ENCODE assay signal across 16 cellular contexts in the genomic region with DNA sequence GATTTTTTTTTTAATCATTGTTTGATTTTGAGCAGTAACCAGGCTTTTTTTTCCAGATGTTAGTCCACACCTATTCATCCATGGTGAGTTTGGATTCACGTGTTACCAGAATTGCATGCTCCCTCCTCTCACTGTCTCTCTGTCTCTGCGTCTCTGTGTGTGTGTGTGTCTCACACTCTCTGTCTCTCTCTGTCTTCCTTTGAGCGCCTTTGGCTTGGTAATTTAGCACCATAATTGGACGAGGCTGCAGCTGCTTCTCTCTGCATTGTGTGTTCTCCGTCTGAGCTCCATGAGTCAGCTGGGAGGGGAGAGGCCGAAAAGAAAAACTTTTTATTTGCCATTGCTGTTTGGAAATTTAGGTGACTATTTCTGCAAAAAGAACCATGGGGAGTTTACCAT. TPM values are rescaled to one million over a fixed set of nuclear protein-coding genes. Genes with fewer than 3 reads are reported as not detected.
DNase-seq lines count a peak whose midpoint lies in the region; ATAC-seq, FAIRE-seq and TF ChIP-seq lines count a peak whose summit lies in the region.
"Had no signal": no experiment of that assay in that cellular context is flagged by ENCODE, and none has a peak within 500 bp of the region (broad histone marks: within the 10 kb centered on the region; RNA-seq: fewer than 3 reads in every experiment).

No MANE protein-coding gene starts in this region.

- FAIRE-seq in kidney (lab: Jason Lieb, UNC), result no peak
- FAIRE-seq in GM12892 (lab: Jason Lieb, UNC), result no peak

- H3K9ac ChIP-seq in kidney (ENCODE audit: low read length in 2 of 2) (peak overlapping the region in 1 of 2 donors; percentile 28), Karpas-422 (ENCODE audit: low read length) (no peak overlapping the region)
- H3K9ac ChIP-seq: parathyroid adenoma had no signal

- no peaks in the 10 kb centered on the region for H4K20me1 ChIP-seq in Karpas-422 (ENCODE audit: insufficient read depth, low read depth, low read length)

- H3K4me1 ChIP-seq in BE2C, result peaks cover 7% of the 10 kb centered on the region
- H3K4me1 ChIP-seq in breast epithelium, result no peaks in the 10 kb centered on the region
- H3K4me1 ChIP-seq in kidney (ENCODE audit: control insufficient read depth in 1 of 2, insufficient read depth in 1 of 2, low read depth in 1 of 2, low read length in 2 of 2), result peaks cover 0 to 3% of the 10 kb centered on the region in 2 donors
- no peaks in the 10 kb centered on the region for H3K4me1 ChIP-seq in Karpas-422 (ENCODE audit: low read length)
- H3K4me1 ChIP-seq: parathyroid adenoma had no signal

- TF ChIP-seq CTCF in BE2C (IDR thresholded peaks at IDR 0.05; ENCODE audit: low read depth, low read length), result no peak
- TF ChIP-seq CTCF in breast epithelium (IDR thresholded peaks at IDR 0.05), result no peak
- no peak for TF ChIP-seq CTCF in kidney (IDR thresholded peaks at IDR 0.05; ENCODE audit: borderline replicate concordance, extremely low read depth, insufficient read depth)

- H3K4me3 ChIP-seq in BE2C (ENCODE audit: low read depth, low read length), result peak overlapping the region; percentile 83
- peak overlapping the region in 2 of 3 donors; percentile 63 to 78 for H3K4me3 ChIP-seq in breast epithelium
- H3K4me3 ChIP-seq in kidney (ENCODE audit: low read length in 2 of 2), result peak overlapping the region; percentile 66 to 69
- H3K4me3 ChIP-seq in Karpas-422 (ENCODE audit: low read length), result no peak overlapping the region
- H3K4me3 ChIP-seq: coronary artery had no signal

- ATAC-seq in HG03378 (IDR thresholded peaks at IDR 0.05; ENCODE audit: unreplicated experiment), result no peak

- H3K27me3 ChIP-seq in BE2C (no peaks in the 10 kb centered on the region), breast epithelium (peaks cover 2 to 42% of the 10 kb centered on the region in 2 donors), Karpas-422 (ENCODE audit: low read length) (no peaks in the 10 kb centered on the region)

- H3K9me2 ChIP-seq in Karpas-422 (replicated peaks; ENCODE audit: insufficient read depth, low read length), result no peaks in the 10 kb centered on the region

- H3K36me3 ChIP-seq in BE2C (peaks cover 32% of the 10 kb centered on the region), breast epithelium (no peaks in the 10 kb centered on the region), kidney (ENCODE audit: control insufficient read depth in 1 of 2, insufficient read depth in 2 of 2, low read length in 2 of 2) (no peaks in the 10 kb centered on the region), Karpas-422 (ENCODE audit: insufficient read depth, low read length) (no peaks in the 10 kb centered on the region)

- H2AFZ ChIP-seq in Karpas-422 (ENCODE audit: low read length), result no peak overlapping the region
- H2AFZ ChIP-seq: parathyroid adenoma had no signal

- TF ChIP-seq POLR2A in breast epithelium (IDR thresholded peaks at IDR 0.05) (no peak), GM12892 (IDR thresholded peaks at IDR 0.05; ENCODE audit: low read depth, low read length) (no peak)

- H3K4me2 ChIP-seq in Karpas-422 (ENCODE audit: low read depth, low read length, poor library complexity, severe bottlenecking), result no peak overlapping the region

- DNase-seq in BE2C (peak; percentile 26), NCI-H1436 treated with DMSO at 0.1 percent for 48 hours (lab: John Stamatoyannopoulos, UW) (peak; percentile 38), breast epithelium (ENCODE audit: low spot score in 2 of 2) (no peak), kidney (no peak), Karpas-422 (no peak), GM12892 (ENCODE audit: insufficient read length) (no peak), NCI-H2029 (lab: John Stamatoyannopoulos, UW) (no peak)
- DNase-seq: activated CD4-positive, alpha-beta memory T cell treated with anti-CD3 and anti-CD28 coated beads, Interleukin-2, amount 10 ng/mL, durations not matched to agents 7 days and 5 days; amniotic stem cell; midbrain; NCI-H1048; NCI-H524 had no signal

- no peaks in the 10 kb centered on the region for H3K9me3 ChIP-seq in BE2C
- no peaks in the 10 kb centered on the region for H3K9me3 ChIP-seq in breast epithelium
- H3K9me3 ChIP-seq in kidney (ENCODE audit: control insufficient read depth in 1 of 2, low read length in 2 of 2), result no peaks in the 10 kb centered on the region
- no peaks in the 10 kb centered on the region for H3K9me3 ChIP-seq in Karpas-422 (ENCODE audit: low read length)

- no peaks in the 10 kb centered on the region for H3K79me2 ChIP-seq in Karpas-422 (ENCODE audit: low read length)
- H3K79me2 ChIP-seq: parathyroid adenoma had no signal

- H3K27ac ChIP-seq in breast epithelium (peak overlapping the region; percentile 96 to 98), kidney (ENCODE audit: low read depth in 2 of 2, low read length in 2 of 2) (peak overlapping the region; percentile 20 to 72), Karpas-422 (ENCODE audit: low read length) (no peak overlapping the region)
- H3K27ac ChIP-seq: coronary artery, parathyroid adenoma had no signal

- intact Hi-C loops in breast epithelium (cut with DNase I; ENCODE audit: low total_unique reads) (no loop called here), kidney (cut with DNase I) (no loop called here)

RNA-seq across cellular contexts. Expression of a gene that starts 3.4 kb away (rescaled TPM):
- polyA plus RNA-seq in BE2C (2012; ENCODE audit: insufficient read depth, insufficient read length, low read depth), result 22.8 TPM
- total RNA-seq in breast epithelium (10 to 100 TPM in 2 of 3 donors, under 1 TPM in 1; under 0.01 to 25.0 (median 14.4) TPM), kidney (25.3 TPM)
- polyA plus RNA-seq in kidney (ENCODE audit: insufficient read depth, low read depth, low replicate concordance), result 11.6 TPM
- total RNA-seq in Karpas-422 (2014; rRNA removed; shearing (Covaris generic); ENCODE audit: low replicate concordance), result not detected in 2 replicates
- not detected for polyA plus RNA-seq in GM12892 (2012; ENCODE audit: missing spikeins)
- total RNA-seq: activated CD4-positive, alpha-beta memory T cell treated with anti-CD3 and anti-CD28 coated beads, Interleukin-2, amount 10 ng/mL, durations not matched to agents 7 days and 5 days; subcutaneous adipose tissue had no signal

Comparison
In these comparisons a context has a peak if more than half of its experiments do, and no peak if none do; other contexts are left out.
1. DNase-seq: peak in BE2C (single experiment) and NCI-H1436 treated with DMSO at 0.1 percent for 48 hours (single experiment); none in breast epithelium (0 of 2), kidney (single experiment), Karpas-422 (single experiment), GM12892 (single experiment) and NCI-H2029 (single experiment).